1 cellular context compared by ENCODE assay signal in genomic region chr10:102870221-102870620, GRCh38.
TF ChIP-seq lines count a peak whose summit lies in the region.

No MANE protein-coding gene starts in this region.

TF ChIP-seq in SK-N-SH, 30 proteins besides CTCF, POLR2A, EP300 and RAD21 (continued from another document):
- TF ChIP-seq ZBTB33 (IDR thresholded peaks at IDR 0.05; ENCODE audit: borderline replicate concordance, low read depth) (no peak), MAX (IDR thresholded peaks at IDR 0.05; ENCODE audit: low read depth) (no peak), FOXM1 (IDR thresholded peaks at IDR 0.05; ENCODE audit: low read depth) (no peak), TAF1 (IDR thresholded peaks at IDR 0.05; ENCODE audit: borderline replicate concordance, low read depth, low read length) (no peak), FOSL2 (IDR thresholded peaks at IDR 0.05; ENCODE audit: borderline replicate concordance, low read depth) (no peak), TCF12 (IDR thresholded peaks at IDR 0.05) (no peak), GABPA (IDR thresholded peaks at IDR 0.05; ENCODE audit: low read depth) (no peak), RCOR1 (IDR thresholded peaks at IDR 0.05; ENCODE audit: low read length) (no peak), YY1 (IDR thresholded peaks at IDR 0.05; ENCODE audit: low read depth) (no peak), REST (IDR thresholded peaks at IDR 0.05; ENCODE audit: low read depth, low read length) (no peak), IRF3 (IDR thresholded peaks at IDR 0.05; ENCODE audit: low read depth, low read length) (no peak), CHD2 (IDR thresholded peaks at IDR 0.05; ENCODE audit: low read length, partially characterized antibody) (no peak), FOXJ3 (CRISPR knock-in tag; IDR thresholded peaks at IDR 0.05) (no peak)
